15 cellular contexts compared by ENCODE assay signal in the genomic region with DNA sequence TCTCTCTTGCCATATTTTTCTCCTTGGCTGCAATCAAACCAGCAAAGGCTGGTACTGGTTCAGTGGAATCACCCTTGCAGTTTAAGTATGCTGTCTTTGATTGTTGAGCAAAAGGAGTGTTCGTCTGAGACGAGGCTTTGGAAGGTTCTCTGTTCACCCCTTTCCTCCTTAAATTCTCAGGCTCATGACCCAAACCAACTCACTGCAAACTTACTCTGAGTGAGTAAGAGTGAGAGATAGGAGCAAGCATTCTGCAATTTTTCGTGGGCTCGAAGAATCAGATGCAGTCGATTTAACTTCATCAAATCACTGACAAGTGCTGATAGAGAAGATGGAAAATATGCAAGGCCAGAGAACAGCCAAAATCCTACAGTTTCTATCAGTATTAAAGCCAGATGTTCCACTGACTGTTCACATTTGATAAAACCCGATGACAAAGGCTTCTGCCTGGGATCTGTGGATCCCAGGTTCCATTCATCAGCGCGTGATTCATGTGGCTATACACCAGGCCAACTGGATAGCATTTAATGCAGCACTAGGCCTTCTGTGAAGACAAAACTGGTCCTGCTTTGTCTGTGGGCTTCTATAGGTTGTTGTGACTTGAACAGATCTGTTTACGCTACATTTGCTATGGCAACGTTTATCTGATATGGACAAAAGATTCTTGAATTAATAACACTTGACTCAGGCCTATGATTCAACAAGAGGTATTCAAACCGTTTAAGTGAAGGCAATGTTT.
DNase-seq lines count a peak whose midpoint lies in the region; ATAC-seq and TF ChIP-seq lines count a peak whose summit lies in the region.
"Had no signal": no experiment of that assay in that cellular context is flagged by ENCODE, and none has a peak within 500 bp of the region (broad histone marks: within the 10 kb centered on the region; RNA-seq: fewer than 3 reads in every experiment).

No MANE protein-coding gene starts in this region.

- H3K27me3 ChIP-seq in adrenal gland: no peaks in the 10 kb centered on the region
- H3K27me3 ChIP-seq: ovary had no signal

- WGBS in adrenal gland, 4 donors: 75 to 81% (median 80%) methylated on average over 11 of the region's 11 CpGs

- no peak overlapping the region for H3K27ac ChIP-seq in adrenal gland
- H3K27ac ChIP-seq: 22Rv1, ovary had no signal

- peak; percentile 81 for ATAC-seq in omental fat pad (ENCODE audit: low FRiP score)
- ATAC-seq in HG03196 (IDR thresholded peaks at IDR 0.05; ENCODE audit: unreplicated experiment): no peak
- no peak for ATAC-seq in GM19452 (IDR thresholded peaks at IDR 0.05; ENCODE audit: unreplicated experiment)

- peaks cover 6 to 9% of the 10 kb centered on the region in 2 donors for H3K4me1 ChIP-seq in adrenal gland (replicated peaks in 1 of 2)

- TF ChIP-seq CTCF in omental fat pad (IDR thresholded peaks at IDR 0.05) (no peak), adrenal gland (IDR thresholded peaks at IDR 0.05) (no peak)

- intact Hi-C loops in adrenal gland (cut with DNase I): no loop called here

- H3K36me3 ChIP-seq in adrenal gland (replicated peaks in 1 of 2): no peaks in the 10 kb centered on the region
- H3K36me3 ChIP-seq: ovary had no signal

- TF ChIP-seq POLR2A in adrenal gland (IDR thresholded peaks at IDR 0.05): no peak

- DNase-seq in DMS53 (lab: John Stamatoyannopoulos, UW): peak; percentile 12
- no peak for DNase-seq in DMS53 treated with DMSO at 0.1 percent for 48 hours (lab: John Stamatoyannopoulos, UW; ENCODE audit: unreplicated experiment)
- DNase-seq in NCI-H345 (lab: John Stamatoyannopoulos, UW): peak; percentile 76
- peak; percentile 49 for DNase-seq in dermis blood vessel endothelial cell
- DNase-seq in omental fat pad (ENCODE audit: low spot score): no peak
- DNase-seq in adrenal gland: no peak
- DNase-seq: activated naive CD8-positive, alpha-beta T cell treated with anti-CD3 and anti-CD28 coated beads for 36 hours; GOT3; hypothalamus; NCI-H2081 treated with DMSO at 0.1 percent for 48 hours; ovary; RPMI8226 had no signal

- H3K4me3 ChIP-seq in adrenal gland: no peak overlapping the region
- H3K4me3 ChIP-seq: ovary had no signal

- no peaks in the 10 kb centered on the region for H3K9me3 ChIP-seq in adrenal gland (replicated peaks in 1 of 3)
- H3K9me3 ChIP-seq: ovary had no signal

Comparison
In these comparisons a context has a peak if more than half of its experiments do, and no peak if none do; other contexts are left out.
1. DNase-seq: peak in DMS53 (single experiment), NCI-H345 (single experiment) and dermis blood vessel endothelial cell (single experiment); none in DMS53 treated with DMSO at 0.1 percent for 48 hours (single experiment), omental fat pad (single experiment) and adrenal gland (0 of 7).